In genomic region chr2:24828641-24829040, GRCh38 we compare ENCODE assay signal across 20 cellular contexts. TPM values are rescaled to one million over a fixed set of nuclear protein-coding genes. Genes with fewer than 3 reads are reported as not detected.
A peak's percentile ranks its signal among the peaks of the same experiment; 100 is the strongest.
DNase-seq lines count a peak whose midpoint lies in the region; ATAC-seq and TF ChIP-seq lines count a peak whose summit lies in the region.
"Had no signal": no experiment of that assay in that cellular context is flagged by ENCODE, and none has a peak within 500 bp of the region (broad histone marks: within the 10 kb centered on the region; RNA-seq: fewer than 3 reads in every experiment).

No MANE protein-coding gene starts in this region.

- ATAC-seq in HG02970 (IDR thresholded peaks at IDR 0.05; ENCODE audit: low FRiP score, unreplicated experiment) (no peak), heart right ventricle (no peak), GM18517 (IDR thresholded peaks at IDR 0.05; ENCODE audit: unreplicated experiment) (no peak)

- H3K4me1 ChIP-seq in HEK293 (ENCODE audit: control insufficient read depth, insufficient read depth, low read length) (no peaks in the 10 kb centered on the region), osteoblast (ENCODE audit: insufficient read depth, low read length) (no peaks in the 10 kb centered on the region), heart right ventricle (peaks cover 4 to 22% (median 14%) of the 10 kb centered on the region in 9 donors)
- H3K4me1 ChIP-seq: ascending aorta had no signal

- H3K27me3 ChIP-seq in osteoblast (ENCODE audit: insufficient read depth, low read length) (no peaks in the 10 kb centered on the region), heart right ventricle (no peaks in the 10 kb centered on the region)
- H3K27me3 ChIP-seq: ascending aorta had no signal

- TF ChIP-seq CTCF in HEK293 (tag by site-specific recombination; IDR thresholded peaks at IDR 0.05) (no peak), coronary artery (IDR thresholded peaks at IDR 0.05) (no peak), osteoblast (IDR thresholded peaks at IDR 0.05; ENCODE audit: extremely low read depth, low read depth, low read length) (no peak), heart right ventricle (IDR thresholded peaks at IDR 0.05) (no peak)

- DNase-seq in Daoy (ENCODE audit: low read depth) (peak; percentile 1), coronary artery (ENCODE audit: low spot score) (peak; percentile 60), osteoblast (ENCODE audit: insufficient read length, low spot score, missing footprints) (peak; percentile 38), islet precursor cell (no peak), heart right ventricle (no peak)
- DNase-seq: activated CD4-positive, alpha-beta T cell treated with anti-CD3 and anti-CD28 coated beads for 4 hours; activated T-cell treated with anti-CD3 and anti-CD28 coated beads, Interleukin-2, amount 50 U/mL, for 4 hours; cortex of kidney; DMS153; glutamatergic neuron; left ventricle myocardium superior; mesendoderm; NCI-H1417 treated with DMSO at 0.1 percent for 48 hours; NCI-H2081; NCI-H226; stimulated activated naive B cell treated with anti-CD40 and anti-IgM and Interleukin-4, amounts not matched to agents 10 μg/mL and 1 μg/mL and 100 μg/mL, for 72 hours had no signal

- CTCF ChIA-PET in HEK293 (lab: Yijun Ruan, JAX), result interaction anchor here (0.9 to 3.6 kb wide), 7 partner anchors 10 to 419 kb away, joined by 3 to 38 read pairs (median 4); no protein-coding TSS in a partner anchor

- no peak overlapping the region for H3K27ac ChIP-seq in HEK293 (ENCODE audit: extremely low read depth, low read depth, low read length)
- no peak overlapping the region for H3K27ac ChIP-seq in coronary artery
- H3K27ac ChIP-seq in osteoblast (ENCODE audit: low read depth, low read length), result no peak overlapping the region
- H3K27ac ChIP-seq in heart right ventricle, result no peak overlapping the region
- H3K27ac ChIP-seq: ascending aorta had no signal

- H2AFZ ChIP-seq in osteoblast (ENCODE audit: low read length), result no peak overlapping the region

- H3K4me2 ChIP-seq in osteoblast (ENCODE audit: insufficient read depth, low read length), result no peak overlapping the region

- peaks cover 2 to 59% of the 10 kb centered on the region in 2 experiments; a peak in 2 of 3 replicates for H3K36me3 ChIP-seq in HEK293 (ENCODE audit: control insufficient read depth in 2 of 2, insufficient read depth in 1 of 2, low read length in 2 of 2)
- peaks cover 5% of the 10 kb centered on the region for H3K36me3 ChIP-seq in osteoblast (ENCODE audit: insufficient read depth, low read length)
- peaks cover 0 to 45% (median 0%) of the 10 kb centered on the region in 9 donors for H3K36me3 ChIP-seq in heart right ventricle

- H3K9me3 ChIP-seq in HEK293 (ENCODE audit: control insufficient read depth, insufficient read depth, low read depth, low read length), result no peaks in the 10 kb centered on the region
- no peaks in the 10 kb centered on the region for H3K9me3 ChIP-seq in osteoblast (ENCODE audit: low read depth, low read length)
- H3K9me3 ChIP-seq in heart right ventricle, result no peaks in the 10 kb centered on the region
- H3K9me3 ChIP-seq: ascending aorta had no signal

- no peaks in the 10 kb centered on the region for H3K79me2 ChIP-seq in osteoblast (ENCODE audit: insufficient read depth, low read length)

- no peaks in the 10 kb centered on the region for H4K20me1 ChIP-seq in osteoblast (ENCODE audit: insufficient read depth, low read length)

- no peak overlapping the region for H3K4me3 ChIP-seq in HEK293 (ENCODE audit: low read depth, low read length)
- no peak overlapping the region for H3K4me3 ChIP-seq in coronary artery
- H3K4me3 ChIP-seq in osteoblast (ENCODE audit: insufficient read depth, low read length), result no peak overlapping the region
- no peak overlapping the region for H3K4me3 ChIP-seq in heart right ventricle
- H3K4me3 ChIP-seq: ascending aorta had no signal

- WGBS in heart right ventricle, 2 donors, result 92 to 93% methylated on average over 7 of the region's 7 CpGs

- intact Hi-C loops in heart right ventricle (cut with DNase I), result loop anchor here in 5 of 10 donors (2.0 to 10.0 kb wide), 4 partner anchors 336 to 418 kb away; partner anchors contain the start of gene NCOA1 (in 1 of the 5)

- POLR2A ChIA-PET in HEK293 (lab: Yijun Ruan, JAX), result interaction anchor here (0.7 to 1.2 kb wide), 3 partner anchors 30 to 319 kb away, joined by 3 to 5 read pairs (median 3); no protein-coding TSS in a partner anchor

TF ChIP-seq in HEK293, 187 proteins besides CTCF, POLR2A, EP300 and RAD21:
- TF ChIP-seq ZNF280C (tag by site-specific recombination; IDR thresholded peaks at IDR 0.05) (no peak), GLIS1 (tag by site-specific recombination; IDR thresholded peaks at IDR 0.05) (peak; percentile 5; the same call in 1 of the 2 replicates)

RNA-seq across cellular contexts. Expression of gene CENPO, which starts 35.4 kb away (rescaled TPM):
- total RNA-seq in Daoy (2014; rRNA removed; shearing (Covaris generic)), result 42.1 and 60.1 TPM in 2 replicates
- total RNA-seq in osteoblast, result 8.0 and 9.1 TPM in 2 replicates
- 1 to 10 TPM; 1.5 to 4.6 (median 2.3) TPM for total RNA-seq in heart right ventricle
- polyA plus RNA-seq in heart right ventricle, result 1 to 10 TPM; 1.2 to 1.4 TPM
- total RNA-seq: ascending aorta had no signal

RNA-seq across cellular contexts. Expression of gene PTRHD1, which starts 35.5 kb away (rescaled TPM):
- 41.0 and 46.4 TPM in 2 replicates for total RNA-seq in Daoy (2014; rRNA removed; shearing (Covaris generic))
- total RNA-seq in osteoblast, result 21.5 and 25.0 TPM in 2 replicates
- total RNA-seq in heart right ventricle, result 10 to 100 TPM; 23.8 to 38.8 (median 32.3) TPM
- 10 to 100 TPM; 19.6 to 20.4 TPM for polyA plus RNA-seq in heart right ventricle

Comparison
In these comparisons a context has a peak if more than half of its experiments do, and no peak if none do; other contexts are left out.
1. DNase-seq: peak in Daoy (single experiment), coronary artery (single experiment) and osteoblast (single experiment); none in islet precursor cell (single experiment) and heart right ventricle (0 of 2).